12 cellular contexts compared by ENCODE assay signal in genomic region chr7:120838281-120838682, GRCh38. TPM values are rescaled to one million over a fixed set of nuclear protein-coding genes. Genes with fewer than 3 reads are reported as not detected.
DNase-seq lines count a peak whose midpoint lies in the region; ATAC-seq and TF ChIP-seq lines count a peak whose summit lies in the region.
"Had no signal": no experiment of that assay in that cellular context is flagged by ENCODE, and none has a peak within 500 bp of the region (broad histone marks: within the 10 kb centered on the region; RNA-seq: fewer than 3 reads in every experiment).

No MANE protein-coding gene starts in this region.

- peak; percentile 53 for ATAC-seq in GM19023 (IDR thresholded peaks at IDR 0.05; ENCODE audit: unreplicated experiment)
- ATAC-seq in GM21737 (IDR thresholded peaks at IDR 0.05; ENCODE audit: unreplicated experiment) = peak; percentile 59
- ATAC-seq in HG03108 (IDR thresholded peaks at IDR 0.05; ENCODE audit: unreplicated experiment) = peak; percentile 66
- ATAC-seq: activated CD8-positive, alpha-beta T cell treated with anti-CD3 and anti-CD28 coated beads, Interleukin-2, amount 10 ng/mL, durations not matched to agents 7 days and 5 days; mucosa of descending colon had no signal

- H3K27ac Mint-ChIP-seq in nephron (peak overlapping the region; percentile 39 to 96 (median 41)), osteocyte (ENCODE audit: unreplicated experiment) (no peak overlapping the region)
- H3K27ac Mint-ChIP-seq: activated CD8-positive, alpha-beta T cell treated with anti-CD3 and anti-CD28 coated beads, Interleukin-2, amount 10 ng/mL, durations not matched to agents 7 days and 5 days had no signal

- peaks cover 65% of the 10 kb centered on the region for H3K36me3 Mint-ChIP-seq in nephron (ENCODE audit: low read depth)
- peaks cover 34% of the 10 kb centered on the region for H3K36me3 Mint-ChIP-seq in osteocyte (ENCODE audit: unreplicated experiment)

- TF ChIP-seq CTCF in nephron (IDR thresholded peaks at IDR 0.05; ENCODE audit: unreplicated experiment in 3 of 3) = no peak
- no peak for TF ChIP-seq CTCF in osteocyte (IDR thresholded peaks at IDR 0.05)

- H3K4me3 Mint-ChIP-seq in nephron = no peak overlapping the region
- H3K4me3 Mint-ChIP-seq in osteocyte (ENCODE audit: unreplicated experiment) = no peak overlapping the region
- H3K4me3 Mint-ChIP-seq: activated CD8-positive, alpha-beta T cell treated with anti-CD3 and anti-CD28 coated beads, Interleukin-2, amount 10 ng/mL, durations not matched to agents 7 days and 5 days had no signal

- peaks cover 21% of the 10 kb centered on the region for H3K4me1 Mint-ChIP-seq in nephron
- no peaks in the 10 kb centered on the region for H3K4me1 Mint-ChIP-seq in osteocyte (ENCODE audit: unreplicated experiment)

- no peaks in the 10 kb centered on the region for H3K9me3 Mint-ChIP-seq in nephron
- no peaks in the 10 kb centered on the region for H3K9me3 Mint-ChIP-seq in osteocyte (ENCODE audit: unreplicated experiment)

- H3K27me3 Mint-ChIP-seq in nephron (ENCODE audit: low read depth) = no peaks in the 10 kb centered on the region
- no peaks in the 10 kb centered on the region for H3K27me3 Mint-ChIP-seq in osteocyte (ENCODE audit: unreplicated experiment)

- DNase-seq in osteocyte (ENCODE audit: extremely low spot score, unreplicated experiment) = no peak
- DNase-seq in stimulated activated CD4-positive, alpha-beta T cell treated with anti-CD3 and anti-CD28 coated beads, Interleukin-4, amount 100 ng/mL, for 1 hour = no peak
- DNase-seq in NCI-H524 (lab: John Stamatoyannopoulos, UW) = no peak
- DNase-seq: activated CD8-positive, alpha-beta T cell treated with anti-CD3 and anti-CD28 coated beads, Interleukin-2, amount 10 ng/mL, durations not matched to agents 7 days and 5 days; adrenal gland; mucosa of descending colon; NCI-H774; uterus had no signal

RNA-seq across cellular contexts. Expression of gene TSPAN12, which starts 19.7 kb away (rescaled TPM):
- total RNA-seq in osteocyte = 13.2 and 14.0 TPM in 2 replicates
- total RNA-seq: activated CD8-positive, alpha-beta T cell treated with anti-CD3 and anti-CD28 coated beads, Interleukin-2, amount 10 ng/mL, durations not matched to agents 7 days and 5 days had no signal
